In the genomic region with DNA sequence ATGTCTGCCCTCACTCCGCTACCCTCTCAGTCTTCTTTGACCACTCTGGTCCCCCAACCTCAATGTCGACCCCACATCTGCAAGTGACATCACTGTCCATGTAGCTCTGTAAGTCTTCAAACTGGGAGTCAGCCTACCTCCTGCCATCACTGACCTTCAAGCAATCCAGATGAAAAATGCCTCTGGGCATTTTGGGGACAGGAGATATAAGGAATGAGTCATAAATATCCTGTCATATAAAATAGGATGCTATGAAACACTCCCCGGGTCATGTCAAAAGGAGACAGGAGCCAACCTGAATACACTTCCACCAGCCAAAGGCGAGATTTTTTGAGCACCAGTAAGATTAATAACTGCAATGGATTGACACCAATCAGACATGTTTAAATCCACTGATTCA, we compare ENCODE assay signal across 18 cellular contexts.
DNase-seq lines count a peak whose midpoint lies in the region; ATAC-seq, FAIRE-seq and TF ChIP-seq lines count a peak whose summit lies in the region.
"Had no signal": no experiment of that assay in that cellular context is flagged by ENCODE, and none has a peak within 500 bp of the region (broad histone marks: within the 10 kb centered on the region; RNA-seq: fewer than 3 reads in every experiment).

No MANE protein-coding gene starts in this region.

- TF ChIP-seq POLR2A in A549 (IDR thresholded peaks at IDR 0.05; ENCODE audit: low read length), result no peak

- H3K4me1 Mint-ChIP-seq in memory B cell, result peaks cover 14% of the 10 kb centered on the region

- CTCF ChIA-PET in A549 (lab: Yijun Ruan, JAX), result interaction anchor here (1.3 kb wide), 1 partner anchor 18 kb away, joined by 4 read pairs; no protein-coding TSS in a partner anchor

- FAIRE-seq in A549 (lab: Jason Lieb, UNC), result no peak
- FAIRE-seq: A204.1, D721Med, H54 had no signal

- 47% methylated on average over 4 of the region's 4 CpGs for WGBS in A549 (ENCODE audit: missing lambda C conversion rate)

- H3K9me3 Mint-ChIP-seq in memory B cell, result no peaks in the 10 kb centered on the region
- H3K9me3 Mint-ChIP-seq: CD8-positive, alpha-beta T cell; IgD-negative memory B cell had no signal

- H3K4me1 ChIP-seq in A549, result peaks cover 36% of the 10 kb centered on the region
- H3K4me1 ChIP-seq: BE2C had no signal

- no peak overlapping the region for H3K4me3 ChIP-seq in A549
- H3K4me3 ChIP-seq: GM23248 had no signal

- no peak overlapping the region for H3K4me3 Mint-ChIP-seq in memory B cell
- H3K4me3 Mint-ChIP-seq: CD8-positive, alpha-beta T cell; IgD-negative memory B cell had no signal

- no peak for TF ChIP-seq RAD21 in A549 (conservative IDR thresholded peaks at IDR 0.05 in 1 of 2, IDR thresholded peaks at IDR 0.05 in 1 of 2)

- peak overlapping the region; percentile 32 for H3K27ac Mint-ChIP-seq in memory B cell
- H3K27ac Mint-ChIP-seq: CD8-positive, alpha-beta T cell had no signal

- no peak for TF ChIP-seq EP300 in A549 (IDR thresholded peaks at IDR 0.05)

- no peaks in the 10 kb centered on the region for H3K27me3 Mint-ChIP-seq in memory B cell
- H3K27me3 Mint-ChIP-seq: IgD-negative memory B cell had no signal

- 0 out of 3 replicates have a peak overlapping the region, but pooled peaks have one; percentile 4 for H3K4me2 ChIP-seq in A549

- peak overlapping the region in 1 of 2 experiments; percentile 40; a peak in 1 of 6 replicates for H3K27ac ChIP-seq in A549
- H3K27ac ChIP-seq: C4-2B, GM23248 had no signal

- H3K36me3 Mint-ChIP-seq in memory B cell, result no peaks in the 10 kb centered on the region
- H3K36me3 Mint-ChIP-seq: CD8-positive, alpha-beta T cell had no signal

- no peak for DNase-seq in A549 (ENCODE audit: low read depth in 1 of 2, low spot score in 1 of 2)
- DNase-seq in EH (ENCODE audit: low read depth), result peak; percentile 23
- peak; percentile 82 for DNase-seq in M059J (ENCODE audit: low read depth)
- no peak for DNase-seq in memory B cell (ENCODE audit: low spot score in 2 of 2)
- no peak for DNase-seq in NCI-H2227 treated with DMSO at 0.1 percent for 48 hours (lab: John Stamatoyannopoulos, UW)
- no peak for DNase-seq in activated naive CD4-positive, alpha-beta T cell treated with Interleukin-2 at 50 U/mL for 16 hours
- DNase-seq: BE2C; CD8-positive, alpha-beta T cell; COR-L47; DMS153; DMS79 treated with DMSO at 0.1 percent for 48 hours; GM23248 had no signal

- POLR2A ChIA-PET in A549 (lab: Yijun Ruan, JAX), result no interaction called here

- no peak for TF ChIP-seq CTCF in A549 (IDR thresholded peaks at IDR 0.05)

- ATAC-seq in A549 (no peak), memory B cell (ENCODE audit: low read depth) (no peak), GM21515 (IDR thresholded peaks at IDR 0.05; ENCODE audit: unreplicated experiment) (no peak)
- ATAC-seq: CD8-positive, alpha-beta T cell had no signal

- no peaks in the 10 kb centered on the region for H3K9me3 ChIP-seq in A549
- H3K9me3 ChIP-seq: BE2C had no signal

TF ChIP-seq in A549, 52 proteins besides CTCF, POLR2A, EP300 and RAD21:
- TF ChIP-seq MYC (IDR thresholded peaks at IDR 0.05; ENCODE audit: borderline replicate concordance, low read length) (no peak), SMC3 (IDR thresholded peaks at IDR 0.05) (no peak), FOSL2 (IDR thresholded peaks at IDR 0.05) (no peak), FOSL2 (CRISPR knock-in tag; IDR thresholded peaks at IDR 0.05) (peak; percentile 39; the same call in 1 of the 2 replicates)
- TF ChIP-seq, protein P1, sequence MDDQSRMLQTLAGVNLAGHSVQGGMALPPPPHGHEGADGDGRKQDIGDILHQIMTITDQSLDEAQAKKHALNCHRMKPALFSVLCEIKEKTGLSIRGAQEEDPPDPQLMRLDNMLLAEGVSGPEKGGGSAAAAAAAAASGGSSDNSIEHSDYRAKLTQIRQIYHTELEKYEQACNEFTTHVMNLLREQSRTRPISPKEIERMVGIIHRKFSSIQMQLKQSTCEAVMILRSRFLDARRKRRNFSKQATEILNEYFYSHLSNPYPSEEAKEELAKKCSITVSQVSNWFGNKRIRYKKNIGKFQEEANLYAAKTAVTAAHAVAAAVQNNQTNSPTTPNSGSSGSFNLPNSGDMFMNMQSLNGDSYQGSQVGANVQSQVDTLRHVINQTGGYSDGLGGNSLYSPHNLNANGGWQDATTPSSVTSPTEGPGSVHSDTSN (IDR thresholded peaks at IDR 0.05), result no peak

Comparison
In these comparisons a context has a peak if more than half of its experiments do, and no peak if none do; other contexts are left out.
1. DNase-seq: peak in EH (single experiment) and M059J (single experiment); none in A549 (0 of 2), memory B cell (0 of 2), NCI-H2227 treated with DMSO at 0.1 percent for 48 hours (single experiment) and activated naive CD4-positive, alpha-beta T cell treated with Interleukin-2 at 50 U/mL for 16 hours (single experiment).